In genomic region chr19:49468746-49469447, GRCh38 we compare ENCODE assay signal across 1 cellular context.
TF ChIP-seq lines count a peak whose summit lies in the region.

No MANE protein-coding gene starts in this region.

TF ChIP-seq in H1, 55 proteins besides CTCF, POLR2A, EP300 and RAD21:
- TF ChIP-seq CBX8 (IDR thresholded peaks at IDR 0.05; ENCODE audit: borderline replicate concordance, low read depth, low read length) (no peak), SIN3A (conservative IDR thresholded peaks at IDR 0.05 in 1 of 2, IDR thresholded peaks at IDR 0.05 in 1 of 2; ENCODE audit: low read depth in 1 of 2, low read length in 2 of 2) (peak in 1 of 2 experiments; percentile 45; a peak in 2 of 4 replicates)
